ENCODE assay signal across 25 cellular contexts in genomic region chr7:27194641-27195379, GRCh38. TPM values are rescaled to one million over a fixed set of nuclear protein-coding genes. Genes with fewer than 3 reads are reported as not detected.
DNase-seq lines count a peak whose midpoint lies in the region; ATAC-seq and TF ChIP-seq lines count a peak whose summit lies in the region.
"Had no signal": no experiment of that assay in that cellular context is flagged by ENCODE, and none has a peak within 500 bp of the region (broad histone marks: within the 10 kb centered on the region; RNA-seq: fewer than 3 reads in every experiment).

No MANE protein-coding gene starts in this region.

- ATAC-seq in stimulated activated naive CD8-positive, alpha-beta T cell treated with anti-CD3 and anti-CD28 coated beads, Interleukin-15, amount 100 ng/mL, for 72 hours = no peak
- ATAC-seq in GM18868 (IDR thresholded peaks at IDR 0.05; ENCODE audit: unreplicated experiment) = no peak
- ATAC-seq: left lobe of liver had no signal

- TF ChIP-seq POLR2A in NB4 (IDR thresholded peaks at IDR 0.05; ENCODE audit: extremely low read depth, insufficient read length) = no peak

- H3K9me2 ChIP-seq in hepatocyte (replicated peaks; ENCODE audit: insufficient read depth) = no peaks in the 10 kb centered on the region

- peaks cover 83% of the 10 kb centered on the region for H3K27me3 ChIP-seq in hepatocyte

- H2AFZ ChIP-seq in hepatocyte = no peak overlapping the region
- H2AFZ ChIP-seq: neural progenitor cell had no signal

- H3K9me3 ChIP-seq in hepatocyte (ENCODE audit: low read depth) = no peaks in the 10 kb centered on the region
- H3K9me3 ChIP-seq: ascending aorta, esophagus muscularis mucosa had no signal

- peaks cover 96% of the 10 kb centered on the region for H3K27me3 Mint-ChIP-seq in stimulated activated naive CD8-positive, alpha-beta T cell treated with anti-CD3 and anti-CD28 coated beads, Interleukin-15, amount 100 ng/mL, for 72 hours

- no peaks in the 10 kb centered on the region for H3K36me3 ChIP-seq in hepatocyte (replicated peaks; ENCODE audit: insufficient read depth, low read depth)
- H3K36me3 ChIP-seq: ascending aorta; BLaER1 treated with 17β-estradiol and CSF1 and Interleukin-3, amounts not matched to agents 10 nM and 100 nM; esophagus muscularis mucosa; neural progenitor cell; WERI-Rb-1 had no signal

- no peak for TF ChIP-seq CTCF in NB4 (IDR thresholded peaks at IDR 0.05; ENCODE audit: low read depth, low read length)
- no peak for TF ChIP-seq CTCF in hepatocyte (IDR thresholded peaks at IDR 0.05; ENCODE audit: poor library complexity)

- H3K4me3 ChIP-seq in NB4 (ENCODE audit: low read depth, low read length) = peak overlapping the region; percentile 39
- peak overlapping the region; percentile 3 for H3K4me3 ChIP-seq in hepatocyte
- H3K4me3 ChIP-seq: ascending aorta; BLaER1 treated with 17β-estradiol and CSF1 and Interleukin-3, amounts not matched to agents 10 nM and 100 nM; esophagus muscularis mucosa; neural progenitor cell had no signal

- H3K4me2 ChIP-seq in hepatocyte = peak overlapping the region; percentile 96
- H3K4me2 ChIP-seq: BLaER1 treated with 17β-estradiol and CSF1 and Interleukin-3, amounts not matched to agents 10 nM and 100 nM; neural progenitor cell had no signal

- WGBS in hepatocyte (ENCODE audit: low lambda C conversion rate, missing lambda C conversion rate) = 40% methylated on average over 10 of the region's 10 CpGs

- peaks cover 94% of the 10 kb centered on the region for H3K79me2 ChIP-seq in hepatocyte

- no peaks in the 10 kb centered on the region for H3K9me3 Mint-ChIP-seq in stimulated activated naive CD8-positive, alpha-beta T cell treated with anti-CD3 and anti-CD28 coated beads, Interleukin-15, amount 100 ng/mL, for 72 hours
- H3K9me3 Mint-ChIP-seq: activated naive CD4-positive, alpha-beta T cell treated with anti-CD3 and anti-CD28 coated beads, Interleukin-2, amount 10 ng/mL, durations not matched to agents 7 days and 5 days; T-helper 1 cell treated with Interleukin-12 subunit alpha and Interleukin-12 subunit beta and Interleukin-4 antibody, amounts not matched to agents 30 μg/mL and 1 μg/mL, for 36 hours had no signal

- H3K27ac ChIP-seq in hepatocyte = peak overlapping the region; percentile 97
- H3K27ac ChIP-seq: 22Rv1; ascending aorta; BLaER1 treated with 17β-estradiol and CSF1 and Interleukin-3, amounts not matched to agents 10 nM and 100 nM; esophagus muscularis mucosa; neural progenitor cell; WERI-Rb-1 had no signal

- H4K20me1 ChIP-seq in hepatocyte (ENCODE audit: insufficient read depth, poor library complexity, severe bottlenecking) = peaks cover 36% of the 10 kb centered on the region

- H3K4me1 ChIP-seq in hepatocyte (ENCODE audit: insufficient read depth) = peaks cover 23% of the 10 kb centered on the region
- H3K4me1 ChIP-seq: neural progenitor cell had no signal

- DNase-seq in SIG-M5 treated with dmso at 0.1 percent for 504 hours (lab: John Stamatoyannopoulos, UW; ENCODE audit: unreplicated experiment) (peak; percentile 49), SIG-M5 (lab: John Stamatoyannopoulos, UW) (no peak), NB4 (ENCODE audit: low read depth) (peak; percentile 65), hepatocyte (ENCODE audit: low spot score) (no peak)
- peak; percentile 16 for DNase-seq in stimulated activated CD8-positive, alpha-beta memory T cell treated with anti-CD3 and anti-CD28 coated beads, Interleukin-4, amount 100 ng/mL, for 48 hours
- no peak for DNase-seq in stimulated activated naive CD8-positive, alpha-beta T cell treated with anti-CD3 and anti-CD28 coated beads, Interleukin-15, amount 100 ng/mL, for 72 hours
- DNase-seq in stimulated activated CD4-positive, alpha-beta T cell treated with anti-CD3 and anti-CD28 coated beads, Interleukin-4, amount 100 ng/mL, for 24 hours = no peak
- DNase-seq: activated CD4-positive, alpha-beta T cell treated with anti-CD3 and anti-CD28 coated beads, Interleukin-2, amount 50 U/mL, for 48 hours; activated naive CD4-positive, alpha-beta T cell treated with anti-CD3 and anti-CD28 coated beads, Interleukin-2, amount 10 ng/mL, durations not matched to agents 7 days and 5 days; activated T-cell treated with anti-CD3 and anti-CD28 coated beads, Interleukin-2, amount 50 U/mL, for 1 hour; GF-D8; NCI-H1930; NCI-H226; stimulated activated CD4-positive, alpha-beta T cell treated with anti-CD3 and anti-CD28 coated beads, Interleukin-4, amount 100 ng/mL, for 4 hours; WERI-Rb-1 had no signal

- H3K27ac Mint-ChIP-seq in stimulated activated naive CD8-positive, alpha-beta T cell treated with anti-CD3 and anti-CD28 coated beads, Interleukin-15, amount 100 ng/mL, for 72 hours = no peak overlapping the region
- H3K27ac Mint-ChIP-seq: activated naive CD4-positive, alpha-beta T cell treated with anti-CD3 and anti-CD28 coated beads, Interleukin-2, amount 10 ng/mL, durations not matched to agents 7 days and 5 days; neural progenitor cell; progenitor cell of endocrine pancreas; T-helper 1 cell treated with Interleukin-12 subunit alpha and Interleukin-12 subunit beta and Interleukin-4 antibody, amounts not matched to agents 30 μg/mL and 1 μg/mL, for 36 hours had no signal

- peaks cover 37% of the 10 kb centered on the region for H3K4me1 Mint-ChIP-seq in stimulated activated naive CD8-positive, alpha-beta T cell treated with anti-CD3 and anti-CD28 coated beads, Interleukin-15, amount 100 ng/mL, for 72 hours

- no peak overlapping the region for H3K4me3 Mint-ChIP-seq in stimulated activated naive CD8-positive, alpha-beta T cell treated with anti-CD3 and anti-CD28 coated beads, Interleukin-15, amount 100 ng/mL, for 72 hours
- H3K4me3 Mint-ChIP-seq: activated naive CD4-positive, alpha-beta T cell treated with anti-CD3 and anti-CD28 coated beads, Interleukin-2, amount 10 ng/mL, durations not matched to agents 7 days and 5 days; neural progenitor cell; T-helper 1 cell treated with Interleukin-12 subunit alpha and Interleukin-12 subunit beta and Interleukin-4 antibody, amounts not matched to agents 30 μg/mL and 1 μg/mL, for 36 hours had no signal

RNA-seq across cellular contexts. Expression of gene HOXA13, which starts 5.1 kb away (rescaled TPM):
- total RNA-seq in hepatocyte = 13.0 and 14.2 TPM in 2 replicates
- 6.1 and 6.2 TPM in 2 replicates for polyA plus RNA-seq in hepatocyte
- total RNA-seq: ascending aorta, esophagus muscularis mucosa, progenitor cell of endocrine pancreas had no signal

RNA-seq across cellular contexts. Expression of gene HOXA11, which starts 9.8 kb away (rescaled TPM):
- 6.4 and 9.6 TPM in 2 replicates for total RNA-seq in hepatocyte
- 5.4 and 7.6 TPM in 2 replicates for polyA plus RNA-seq in hepatocyte
- total RNA-seq: ascending aorta, esophagus muscularis mucosa, left lobe of liver, progenitor cell of endocrine pancreas had no signal

RNA-seq across cellular contexts. Expression of gene HOXA10, which starts 20.7 kb away (rescaled TPM):
- total RNA-seq in hepatocyte = 9.9 and 15.1 TPM in 2 replicates
- polyA plus RNA-seq in hepatocyte = 7.7 and 8.1 TPM in 2 replicates
- total RNA-seq: ascending aorta, esophagus muscularis mucosa, progenitor cell of endocrine pancreas, SK-MEL-5 had no signal

RNA-seq across cellular contexts. Expression of gene HOXA9, which starts 29.5 kb away (rescaled TPM):
- 3.6 and 5.9 TPM in 2 replicates for total RNA-seq in hepatocyte
- 3.5 and 4.4 TPM in 2 replicates for polyA plus RNA-seq in hepatocyte
- total RNA-seq: ascending aorta, left lobe of liver, progenitor cell of endocrine pancreas, SK-MEL-5 had no signal

RNA-seq across cellular contexts. Expression of gene HOXA7, which starts 38.3 kb away (rescaled TPM):
- total RNA-seq in hepatocyte = 0.32 and 0.83 TPM in 2 replicates
- 1.0 TPM in 1 of 2 replicates, not detected in the other for polyA plus RNA-seq in hepatocyte
- total RNA-seq: left lobe of liver, SK-MEL-5 had no signal

Comparison
In these comparisons a context has a peak if more than half of its experiments do, and no peak if none do; other contexts are left out.
1. DNase-seq: peak in SIG-M5 treated with dmso at 0.1 percent for 504 hours (single experiment), NB4 (single experiment) and stimulated activated CD8-positive, alpha-beta memory T cell treated with anti-CD3 and anti-CD28 coated beads, Interleukin-4, amount 100 ng/mL, for 48 hours (single experiment); none in SIG-M5 (single experiment), hepatocyte (single experiment), stimulated activated naive CD8-positive, alpha-beta T cell treated with anti-CD3 and anti-CD28 coated beads, Interleukin-15, amount 100 ng/mL, for 72 hours (0 of 2) and stimulated activated CD4-positive, alpha-beta T cell treated with anti-CD3 and anti-CD28 coated beads, Interleukin-4, amount 100 ng/mL, for 24 hours (single experiment).